ENCODE assay signal across 11 cellular contexts in genomic region chr1:184747089-184747955, GRCh38. TPM values are rescaled to one million over a fixed set of nuclear protein-coding genes. Genes with fewer than 3 reads are reported as not detected.
DNase-seq lines count a peak whose midpoint lies in the region; ATAC-seq and TF ChIP-seq lines count a peak whose summit lies in the region.
"Had no signal": no experiment of that assay in that cellular context is flagged by ENCODE, and none has a peak within 500 bp of the region (broad histone marks: within the 10 kb centered on the region; RNA-seq: fewer than 3 reads in every experiment).

No MANE protein-coding gene starts in this region.

- H3K27ac ChIP-seq in Karpas-422 (ENCODE audit: low read length) = peak overlapping the region; percentile 46
- no peak overlapping the region for H3K27ac ChIP-seq in thyroid gland

- H3K9me2 ChIP-seq in Karpas-422 (replicated peaks; ENCODE audit: insufficient read depth, low read length) = no peaks in the 10 kb centered on the region

- intact Hi-C loops in thyroid gland (cut with DNase I) = no loop called here

- no peak overlapping the region for H2AFZ ChIP-seq in Karpas-422 (ENCODE audit: low read length)

- H3K4me3 ChIP-seq in Karpas-422 (ENCODE audit: low read length) = no peak overlapping the region
- no peak overlapping the region for H3K4me3 ChIP-seq in thyroid gland (replicated peaks in 1 of 3)
- H3K4me3 ChIP-seq: esophagus squamous epithelium had no signal

- TF ChIP-seq POLR2A in thyroid gland (IDR thresholded peaks at IDR 0.05) = no peak

- peak overlapping the region in 3 of 6 donors; percentile 14 to 47 (median 24) for H3K27ac Mint-ChIP-seq in naive B cell
- no peak overlapping the region for H3K27ac Mint-ChIP-seq in stimulated activated memory B cell treated with anti-CD40 and anti-IgM and Interleukin-4, amounts not matched to agents 10 μg/mL and 1 μg/mL and 100 μg/mL, for 72 hours

- H3K4me3 Mint-ChIP-seq in naive B cell = no peak overlapping the region
- no peak overlapping the region for H3K4me3 Mint-ChIP-seq in stimulated activated memory B cell treated with anti-CD40 and anti-IgM and Interleukin-4, amounts not matched to agents 10 μg/mL and 1 μg/mL and 100 μg/mL, for 72 hours

- H3K4me1 Mint-ChIP-seq in naive B cell = peaks cover 7 to 23% (median 15%) of the 10 kb centered on the region in 3 donors
- no peaks in the 10 kb centered on the region for H3K4me1 Mint-ChIP-seq in stimulated activated memory B cell treated with anti-CD40 and anti-IgM and Interleukin-4, amounts not matched to agents 10 μg/mL and 1 μg/mL and 100 μg/mL, for 72 hours

- no peaks in the 10 kb centered on the region for H3K9me3 ChIP-seq in Karpas-422 (ENCODE audit: low read length)
- H3K9me3 ChIP-seq in thyroid gland = no peaks in the 10 kb centered on the region
- H3K9me3 ChIP-seq: esophagus squamous epithelium had no signal

- no peaks in the 10 kb centered on the region for H3K27me3 ChIP-seq in Karpas-422 (ENCODE audit: low read length)
- no peaks in the 10 kb centered on the region for H3K27me3 ChIP-seq in thyroid gland
- H3K27me3 ChIP-seq: esophagus squamous epithelium had no signal

- peak; percentile 55 for DNase-seq in Karpas-422
- DNase-seq in naive B cell = peak; percentile 12
- DNase-seq in thyroid gland = no peak
- no peak for DNase-seq in RKO (ENCODE audit: low spot score)
- DNase-seq in NCI-H146 treated with DMSO at 0.1 percent for 48 hours (lab: John Stamatoyannopoulos, UW; ENCODE audit: unreplicated experiment) = no peak
- DNase-seq: esophagus squamous epithelium; NCI-H1105; stimulated activated CD4-positive, alpha-beta T cell treated with anti-CD3 and anti-CD28 coated beads, Interleukin-2, amount 100 ng/mL, for 24 hours had no signal

- 61 to 78% methylated on average over 3 of the region's 3 CpGs for WGBS in thyroid gland, 2 donors

- peaks cover 19% of the 10 kb centered on the region; the same call in 1 of the 2 replicates for H3K36me3 ChIP-seq in Karpas-422 (ENCODE audit: insufficient read depth, low read length)
- no peaks in the 10 kb centered on the region for H3K36me3 ChIP-seq in thyroid gland

- no peak for TF ChIP-seq CTCF in thyroid gland (IDR thresholded peaks at IDR 0.05)

- no peaks in the 10 kb centered on the region for H3K9me3 Mint-ChIP-seq in naive B cell
- no peaks in the 10 kb centered on the region for H3K9me3 Mint-ChIP-seq in stimulated activated memory B cell treated with anti-CD40 and anti-IgM and Interleukin-4, amounts not matched to agents 10 μg/mL and 1 μg/mL and 100 μg/mL, for 72 hours

- H3K27me3 Mint-ChIP-seq in naive B cell = no peaks in the 10 kb centered on the region
- H3K27me3 Mint-ChIP-seq in stimulated activated memory B cell treated with anti-CD40 and anti-IgM and Interleukin-4, amounts not matched to agents 10 μg/mL and 1 μg/mL and 100 μg/mL, for 72 hours = no peaks in the 10 kb centered on the region

- H3K4me1 ChIP-seq in Karpas-422 (ENCODE audit: low read length) = peaks cover 29% of the 10 kb centered on the region
- H3K4me1 ChIP-seq in thyroid gland = no peaks in the 10 kb centered on the region

- H3K4me2 ChIP-seq in Karpas-422 (ENCODE audit: low read depth, low read length, poor library complexity, severe bottlenecking) = peak overlapping the region; percentile 12

- no peaks in the 10 kb centered on the region for H3K36me3 Mint-ChIP-seq in naive B cell
- H3K36me3 Mint-ChIP-seq in stimulated activated memory B cell treated with anti-CD40 and anti-IgM and Interleukin-4, amounts not matched to agents 10 μg/mL and 1 μg/mL and 100 μg/mL, for 72 hours = peaks cover 6% of the 10 kb centered on the region

- peaks cover 79% of the 10 kb centered on the region for H3K79me2 ChIP-seq in Karpas-422 (ENCODE audit: low read length)

- no peaks in the 10 kb centered on the region for H4K20me1 ChIP-seq in Karpas-422 (ENCODE audit: insufficient read depth, low read depth, low read length)

- no peak overlapping the region for H3K9ac ChIP-seq in Karpas-422 (ENCODE audit: low read length)

- ATAC-seq in GM19023 (IDR thresholded peaks at IDR 0.05; ENCODE audit: unreplicated experiment) (peak; percentile 59), HG02763 (IDR thresholded peaks at IDR 0.05; ENCODE audit: unreplicated experiment) (peak; percentile 70), naive B cell (ENCODE audit: low read depth in 2 of 2) (peak; percentile 89 to 96)
- no peak for ATAC-seq in stimulated activated memory B cell treated with anti-CD40 and anti-IgM and Interleukin-4, amounts not matched to agents 10 μg/mL and 1 μg/mL and 100 μg/mL, for 72 hours

RNA-seq across cellular contexts. Expression of gene EDEM3, which starts 7.3 kb away (rescaled TPM):
- total RNA-seq in Karpas-422 (2014; rRNA removed; shearing (Covaris generic); ENCODE audit: low replicate concordance) = 28.9 and 49.7 TPM in 2 replicates
- polyA plus RNA-seq in naive B cell (ENCODE audit: low read depth in 6 of 6) = 10 to 100 TPM in 3 of 6 donors, 1 to 10 TPM in 3; 5.6 to 13.3 (median 11.0) TPM
- 10 to 100 TPM; 29.3 to 43.0 (median 35.9) TPM for total RNA-seq in thyroid gland

Comparison
In these comparisons a context has a peak if more than half of its experiments do, and no peak if none do; other contexts are left out.
1. DNase-seq: peak in Karpas-422 (single experiment) and naive B cell (single experiment); none in thyroid gland (0 of 2), RKO (single experiment) and NCI-H146 treated with DMSO at 0.1 percent for 48 hours (single experiment).